Comparison of ENCODE assay signal across 1 cellular context in the genomic region with DNA sequence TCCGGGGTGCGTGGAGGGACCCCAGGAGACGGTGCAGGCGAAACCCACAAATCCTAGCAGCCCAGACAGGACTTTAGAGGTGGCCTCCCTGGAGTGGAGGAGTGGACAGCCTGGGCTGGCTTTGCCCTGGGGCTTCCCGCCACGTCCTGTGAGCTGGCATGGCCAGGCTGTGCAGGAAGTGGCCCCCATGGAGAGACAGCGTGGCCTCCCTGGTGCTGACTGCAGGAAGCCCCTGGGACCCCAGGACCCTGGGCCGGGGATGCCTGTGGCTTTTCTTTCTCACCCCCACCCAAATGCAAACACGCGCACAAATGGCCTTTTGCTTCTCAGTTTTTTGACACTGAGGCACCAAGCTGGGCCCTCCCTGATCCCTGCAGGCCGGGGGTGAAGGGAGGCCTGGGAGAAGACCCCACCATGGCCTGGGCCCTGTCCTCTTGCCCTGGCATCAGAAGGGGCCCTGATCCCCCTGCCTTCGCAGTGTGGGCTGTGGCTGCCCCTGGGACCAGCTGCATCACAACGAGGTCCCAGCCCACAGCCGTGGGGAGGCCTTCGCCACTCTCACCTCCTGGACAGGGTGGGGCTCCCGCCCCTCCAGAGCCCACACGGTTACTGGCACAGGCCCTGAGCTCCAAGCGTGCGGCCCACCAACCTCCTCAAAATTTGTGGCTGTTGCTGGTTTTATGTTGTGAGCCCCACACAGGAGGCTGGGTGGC.
TF ChIP-seq lines count a peak whose summit lies in the region.

No MANE protein-coding gene starts in this region.

TF ChIP-seq in WTC11, 78 proteins besides CTCF, POLR2A, EP300 and RAD21 (continued from another document):
- no peak for TF ChIP-seq ARID4B (CRISPR knock-in tag; IDR thresholded peaks at IDR 0.05; ENCODE audit: borderline replicate concordance)
- TF ChIP-seq, protein P1, sequence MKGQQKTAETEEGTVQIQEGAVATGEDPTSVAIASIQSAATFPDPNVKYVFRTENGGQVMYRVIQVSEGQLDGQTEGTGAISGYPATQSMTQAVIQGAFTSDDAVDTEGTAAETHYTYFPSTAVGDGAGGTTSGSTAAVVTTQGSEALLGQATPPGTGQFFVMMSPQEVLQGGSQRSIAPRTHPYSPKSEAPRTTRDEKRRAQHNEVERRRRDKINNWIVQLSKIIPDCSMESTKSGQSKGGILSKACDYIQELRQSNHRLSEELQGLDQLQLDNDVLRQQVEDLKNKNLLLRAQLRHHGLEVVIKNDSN (CRISPR knock-in tag; IDR thresholded peaks at IDR 0.05): no peak
- TF ChIP-seq ZNF121 (CRISPR knock-in tag; IDR thresholded peaks at IDR 0.05): no peak
- no peak for TF ChIP-seq GTF2I (CRISPR knock-in tag; conservative IDR thresholded peaks at IDR 0.05)
- TF ChIP-seq ATF6 (CRISPR knock-in tag; IDR thresholded peaks at IDR 0.05): no peak
- no peak for TF ChIP-seq FOXP4 (CRISPR knock-in tag; IDR thresholded peaks at IDR 0.05)
- TF ChIP-seq NR3C1 (CRISPR knock-in tag; conservative IDR thresholded peaks at IDR 0.05; ENCODE audit: low read depth): no peak
- no peak for TF ChIP-seq ZNF396 (CRISPR knock-in tag; IDR thresholded peaks at IDR 0.05; ENCODE audit: borderline replicate concordance)
- TF ChIP-seq ZNF232 (CRISPR knock-in tag; IDR thresholded peaks at IDR 0.05): no peak
- no peak for TF ChIP-seq OVOL2 (CRISPR knock-in tag; IDR thresholded peaks at IDR 0.05; ENCODE audit: borderline replicate concordance)
- TF ChIP-seq, protein P2, sequence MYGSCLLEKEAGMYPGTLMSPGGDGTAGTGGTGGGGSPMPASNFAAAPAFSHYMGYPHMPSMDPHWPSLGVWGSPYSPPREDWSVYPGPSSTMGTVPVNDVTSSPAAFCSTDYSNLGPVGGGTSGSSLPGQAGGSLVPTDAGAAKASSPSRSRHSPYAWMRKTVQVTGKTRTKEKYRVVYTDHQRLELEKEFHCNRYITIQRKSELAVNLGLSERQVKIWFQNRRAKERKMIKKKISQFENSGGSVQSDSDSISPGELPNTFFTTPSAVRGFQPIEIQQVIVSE (CRISPR knock-in tag; IDR thresholded peaks at IDR 0.05; ENCODE audit: borderline replicate concordance): no peak
